ENCODE assay signal across 18 cellular contexts in the genomic region with DNA sequence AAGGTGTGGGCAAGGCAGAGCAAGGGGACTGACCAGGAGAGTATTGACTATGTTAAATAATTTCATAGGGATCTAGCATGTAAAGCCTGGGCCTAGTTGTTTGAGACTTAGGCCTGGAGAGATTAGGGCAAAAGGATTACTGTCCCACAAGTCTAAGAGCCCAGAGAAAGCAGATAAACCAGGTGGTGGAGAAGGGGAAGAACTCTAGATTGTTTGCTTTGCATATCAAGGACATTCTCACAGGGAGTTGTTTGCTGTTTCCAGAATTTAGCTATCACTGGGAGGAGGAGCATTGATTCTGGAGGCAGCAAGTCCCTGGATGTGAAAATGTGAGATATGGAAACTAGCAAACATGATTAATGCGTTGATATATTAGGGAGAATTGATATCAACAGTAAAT.
DNase-seq lines count a peak whose midpoint lies in the region; ATAC-seq, FAIRE-seq and TF ChIP-seq lines count a peak whose summit lies in the region.
"Had no signal": no experiment of that assay in that cellular context is flagged by ENCODE, and none has a peak within 500 bp of the region (broad histone marks: within the 10 kb centered on the region; RNA-seq: fewer than 3 reads in every experiment).

No MANE protein-coding gene starts in this region.

- H3K4me2 ChIP-seq in mesendoderm (ENCODE audit: low read length), result no peak overlapping the region
- H3K4me2 ChIP-seq: BLaER1 treated with 17β-estradiol and CSF1 and Interleukin-3, amounts not matched to agents 10 nM and 100 nM had no signal

- H3K27ac Mint-ChIP-seq in chondrocyte (ENCODE audit: unreplicated experiment), result no peak overlapping the region

- no peak overlapping the region for H3K4me3 ChIP-seq in HUES48 (ENCODE audit: low read depth, low read length)
- no peak overlapping the region for H3K4me3 ChIP-seq in WERI-Rb-1 (ENCODE audit: low read depth, low read length)
- no peak overlapping the region for H3K4me3 ChIP-seq in mesendoderm (ENCODE audit: low read length)
- H3K4me3 ChIP-seq in HAP-1, result no peak overlapping the region
- H3K4me3 ChIP-seq: BLaER1 treated with 17β-estradiol and CSF1 and Interleukin-3, amounts not matched to agents 10 nM and 100 nM; K562 had no signal

- H3K9me3 ChIP-seq in HUES48 (ENCODE audit: control insufficient read depth, insufficient read depth, low read length), result no peaks in the 10 kb centered on the region
- H3K9me3 ChIP-seq in WERI-Rb-1 (ENCODE audit: severe bottlenecking), result no peaks in the 10 kb centered on the region
- no peaks in the 10 kb centered on the region for H3K9me3 ChIP-seq in HAP-1
- H3K9me3 ChIP-seq: BLaER1 treated with 17β-estradiol and CSF1 and Interleukin-3, amounts not matched to agents 10 nM and 100 nM had no signal

- H3K56ac ChIP-seq in mesendoderm (ENCODE audit: low read length), result no peak overlapping the region

- H3K4me1 ChIP-seq in HUES48 (ENCODE audit: control insufficient read depth, insufficient read depth, low read length) (peaks cover 9% of the 10 kb centered on the region; the same call in 1 of the 2 replicates), mesendoderm (ENCODE audit: control insufficient read depth, low read depth, low read length) (peaks cover 5% of the 10 kb centered on the region), HAP-1 (peaks cover 16% of the 10 kb centered on the region)
- H3K4me1 ChIP-seq: BLaER1 treated with 17β-estradiol and CSF1 and Interleukin-3, amounts not matched to agents 10 nM and 100 nM had no signal

- TF ChIP-seq CTCF in D721Med (IDR thresholded peaks at IDR 0.05; ENCODE audit: insufficient read depth, missing control alignments), result no peak
- TF ChIP-seq CTCF in WERI-Rb-1 (IDR thresholded peaks at IDR 0.05; ENCODE audit: low read depth, low read length), result no peak
- TF ChIP-seq CTCF in chondrocyte (IDR thresholded peaks at IDR 0.05), result no peak

- DNase-seq in D721Med (ENCODE audit: insufficient read length, low spot score), result no peak
- peak; percentile 13 for DNase-seq in WERI-Rb-1
- peak; percentile 80 for DNase-seq in mesendoderm
- DNase-seq in HAP-1 (ENCODE audit: low spot score in 2 of 2), result no peak
- DNase-seq in glomerular visceral epithelial cell (ENCODE audit: extremely low spot score), result no peak
- no peak for DNase-seq in chondrocyte (ENCODE audit: low spot score)
- DNase-seq: ACHN; CD4-positive, CD25-positive, alpha-beta regulatory T cell; DMS 273 treated with DMSO at 0.1 percent for 48 hours; DND-41; GF-D8; GOT3 had no signal

- H2AK5ac ChIP-seq in mesendoderm (ENCODE audit: low read length), result no peak overlapping the region

- no peaks in the 10 kb centered on the region for H3K79me2 ChIP-seq in mesendoderm (ENCODE audit: control insufficient read depth, insufficient read depth, low read length)

- no peak overlapping the region for H2BK5ac ChIP-seq in mesendoderm (ENCODE audit: low read length)

- no peak overlapping the region for H4K8ac ChIP-seq in mesendoderm (ENCODE audit: low read depth, low read length)

- H3K27me3 ChIP-seq in HUES48 (ENCODE audit: control insufficient read depth, insufficient read depth, low read length), result no peaks in the 10 kb centered on the region
- H3K27me3 ChIP-seq in WERI-Rb-1 (ENCODE audit: insufficient read depth, low read depth, severe bottlenecking), result no peaks in the 10 kb centered on the region
- H3K27me3 ChIP-seq in mesendoderm (ENCODE audit: insufficient read depth, low read length, poor library complexity), result no peaks in the 10 kb centered on the region
- H3K27me3 ChIP-seq in HAP-1 (ENCODE audit: low read depth), result no peaks in the 10 kb centered on the region
- H3K27me3 ChIP-seq: BLaER1 treated with 17β-estradiol and CSF1 and Interleukin-3, amounts not matched to agents 10 nM and 100 nM had no signal

- H4K5ac ChIP-seq in mesendoderm (ENCODE audit: low read length), result no peak overlapping the region

- no peaks in the 10 kb centered on the region for H3K36me3 ChIP-seq in HUES48 (ENCODE audit: control insufficient read depth, insufficient read depth, low read length)
- H3K36me3 ChIP-seq in WERI-Rb-1, result no peaks in the 10 kb centered on the region
- H3K36me3 ChIP-seq in mesendoderm (ENCODE audit: control insufficient read depth, insufficient read depth, low read length), result no peaks in the 10 kb centered on the region
- no peaks in the 10 kb centered on the region for H3K36me3 ChIP-seq in HAP-1 (replicated peaks)
- H3K36me3 ChIP-seq: BLaER1 treated with 17β-estradiol and CSF1 and Interleukin-3, amounts not matched to agents 10 nM and 100 nM had no signal

- WGBS in mesendoderm (ENCODE audit: extremely low coverage, insufficient coverage, low lambda C conversion rate), result no CpG with 5 or more reads among the region's 1 CpG

- peak overlapping the region; percentile 14 for H3K27ac ChIP-seq in HUES48 (ENCODE audit: low read depth, low read length)
- no peak overlapping the region for H3K27ac ChIP-seq in WERI-Rb-1
- H3K27ac ChIP-seq in mesendoderm (ENCODE audit: low read depth, low read length), result no peak overlapping the region
- H3K27ac ChIP-seq: BLaER1 treated with 17β-estradiol and CSF1 and Interleukin-3, amounts not matched to agents 10 nM and 100 nM; HL-60 had no signal

- no peak overlapping the region for H3K4ac ChIP-seq in mesendoderm (ENCODE audit: low read depth, low read length)

- no peaks in the 10 kb centered on the region for H3K79me1 ChIP-seq in mesendoderm (ENCODE audit: low read length)

- no peak overlapping the region for H2BK15ac ChIP-seq in mesendoderm (replicated peaks; ENCODE audit: low read depth)

- peaks cover 4% of the 10 kb centered on the region for H3K4me1 Mint-ChIP-seq in chondrocyte (ENCODE audit: low read depth)
- H3K4me1 Mint-ChIP-seq: CD4-positive, CD25-positive, alpha-beta regulatory T cell had no signal

- in situ Hi-C loops in HAP-1 (cut with MboI; ENCODE audit: low sequenced_read_pairs), result no loop called here

- FAIRE-seq in D721Med (lab: Jason Lieb, UNC), result peak; percentile 21
- FAIRE-seq: K562 had no signal

- H3K9ac ChIP-seq in HUES48 (ENCODE audit: low read depth, low read length), result no peak overlapping the region
- no peak overlapping the region for H3K9ac ChIP-seq in mesendoderm (ENCODE audit: low read length)
- H3K9ac ChIP-seq: BLaER1 treated with 17β-estradiol and CSF1 and Interleukin-3, amounts not matched to agents 10 nM and 100 nM had no signal

- H3K4me3 Mint-ChIP-seq in chondrocyte (ENCODE audit: unreplicated experiment), result no peak overlapping the region
- H3K4me3 Mint-ChIP-seq: CD4-positive, CD25-positive, alpha-beta regulatory T cell had no signal

- H3K18ac ChIP-seq in mesendoderm (ENCODE audit: low read length), result no peak overlapping the region

- H3K23ac ChIP-seq in mesendoderm (ENCODE audit: low read length), result no peak overlapping the region

- no peaks in the 10 kb centered on the region for H3K9me3 Mint-ChIP-seq in chondrocyte (ENCODE audit: low read depth)

- no peak for ATAC-seq in GM18909 (IDR thresholded peaks at IDR 0.05; ENCODE audit: poor library complexity, unreplicated experiment)
- ATAC-seq: HCT116, K562 had no signal

- no peak overlapping the region for H2BK120ac ChIP-seq in mesendoderm (ENCODE audit: low read depth, low read length)

- no peaks in the 10 kb centered on the region for H3K36me3 Mint-ChIP-seq in chondrocyte (ENCODE audit: low read depth)
- H3K36me3 Mint-ChIP-seq: CD4-positive, CD25-positive, alpha-beta regulatory T cell had no signal

- H3K27me3 Mint-ChIP-seq in chondrocyte (ENCODE audit: low read depth), result no peaks in the 10 kb centered on the region
- H3K27me3 Mint-ChIP-seq: CD4-positive, CD25-positive, alpha-beta regulatory T cell had no signal

Comparison
In these comparisons a context has a peak if more than half of its experiments do, and no peak if none do; other contexts are left out.
1. DNase-seq: peak in WERI-Rb-1 (single experiment) and mesendoderm (single experiment); none in D721Med (single experiment), HAP-1 (0 of 2), glomerular visceral epithelial cell (single experiment) and chondrocyte (single experiment).